In genomic region chr2:180125245-180125962, GRCh38 we compare ENCODE assay signal across 8 cellular contexts.
DNase-seq lines count a peak whose midpoint lies in the region; ATAC-seq and TF ChIP-seq lines count a peak whose summit lies in the region.

No MANE protein-coding gene starts in this region.

- peaks cover 3% of the 10 kb centered on the region for H3K4me1 Mint-ChIP-seq in activated CD4-positive, alpha-beta T cell treated with anti-CD3 and anti-CD28 coated beads, Interleukin-2, amount 10 ng/mL, durations not matched to agents 24 days and 14 days

- no peaks in the 10 kb centered on the region for H3K9me3 Mint-ChIP-seq in activated CD4-positive, alpha-beta T cell treated with anti-CD3 and anti-CD28 coated beads, Interleukin-2, amount 10 ng/mL, durations not matched to agents 24 days and 14 days

- H3K4me3 ChIP-seq in BJ (ENCODE audit: low read depth, low read length) (no peak overlapping the region), lower lobe of right lung (no peak overlapping the region)

- peaks cover 26% of the 10 kb centered on the region for H3K27me3 Mint-ChIP-seq in activated CD4-positive, alpha-beta T cell treated with anti-CD3 and anti-CD28 coated beads, Interleukin-2, amount 10 ng/mL, durations not matched to agents 24 days and 14 days

- peak; percentile 82 for DNase-seq in BJ (ENCODE audit: low read depth)
- DNase-seq in NCI-H460 (ENCODE audit: extremely low read depth, low read depth), result peak; percentile 89
- DNase-seq in activated CD4-positive, alpha-beta T cell treated with anti-CD3 and anti-CD28 coated beads, Interleukin-2, amount 10 ng/mL, durations not matched to agents 24 days and 14 days, result peak; percentile 72
- DNase-seq in effector CD4-positive, alpha-beta T cell, result peak; percentile 10
- peak; percentile 43 for DNase-seq in lower lobe of right lung
- peak; percentile 2 for DNase-seq in stimulated activated CD8-positive, alpha-beta memory T cell treated with anti-CD3 and anti-CD28 coated beads, Interleukin-15, amount 100 ng/mL, for 1 hour (ENCODE audit: low read depth)

- H3K36me3 ChIP-seq in BJ (ENCODE audit: control insufficient read depth, insufficient read depth, low read length), result no peaks in the 10 kb centered on the region
- H3K36me3 ChIP-seq in lower lobe of right lung, result no peaks in the 10 kb centered on the region

- POLR2A ChIA-PET in BJ (lab: Charles Lee), result no interaction called here

- H3K36me3 Mint-ChIP-seq in activated CD4-positive, alpha-beta T cell treated with anti-CD3 and anti-CD28 coated beads, Interleukin-2, amount 10 ng/mL, durations not matched to agents 24 days and 14 days (ENCODE audit: low read depth), result no peaks in the 10 kb centered on the region

- intact Hi-C loops in activated CD4-positive, alpha-beta T cell treated with anti-CD3 and anti-CD28 coated beads, Interleukin-2, amount 10 ng/mL, durations not matched to agents 24 days and 14 days (cut with micrococcal nuclease), result no loop called here
- intact Hi-C loops in lower lobe of right lung (cut with DNase I), result no loop called here

- CTCF ChIA-PET in BJ (lab: Yijun Ruan, JAX), result interaction anchor here (0.6 to 4.3 kb wide), 25 partner anchors 9 to 1617 kb away, joined by 3 to 23 read pairs (median 3); partner anchors contain the start of gene UBE2E3

- peak; percentile 61 for ATAC-seq in GM19043 (IDR thresholded peaks at IDR 0.05; ENCODE audit: low read depth, unreplicated experiment)
- peak; percentile 80 for ATAC-seq in HG03439 (IDR thresholded peaks at IDR 0.05; ENCODE audit: unreplicated experiment)
- ATAC-seq in lower lobe of right lung, result peak; percentile 85

- H3K4me3 Mint-ChIP-seq in activated CD4-positive, alpha-beta T cell treated with anti-CD3 and anti-CD28 coated beads, Interleukin-2, amount 10 ng/mL, durations not matched to agents 24 days and 14 days, result no peak overlapping the region

- H3K27me3 ChIP-seq in BJ (ENCODE audit: control insufficient read depth, insufficient read depth, low read length) (no peaks in the 10 kb centered on the region), lower lobe of right lung (ENCODE audit: low read depth) (no peaks in the 10 kb centered on the region)

- peak; percentile 77 for TF ChIP-seq CTCF in BJ (IDR thresholded peaks at IDR 0.05; ENCODE audit: insufficient read depth, low read depth, low read length)
- peak; percentile 38 for TF ChIP-seq CTCF in lower lobe of right lung (IDR thresholded peaks at IDR 0.05)

- no peak overlapping the region for H3K27ac ChIP-seq in lower lobe of right lung

- no peak overlapping the region for H3K27ac Mint-ChIP-seq in activated CD4-positive, alpha-beta T cell treated with anti-CD3 and anti-CD28 coated beads, Interleukin-2, amount 10 ng/mL, durations not matched to agents 24 days and 14 days

- H3K4me1 ChIP-seq in lower lobe of right lung, result no peaks in the 10 kb centered on the region

- H3K9me3 ChIP-seq in lower lobe of right lung, result no peaks in the 10 kb centered on the region

Comparison
In these comparisons a context has a peak if more than half of its experiments do, and no peak if none do; other contexts are left out.
1. DNase-seq: peak in every context shown above with its lines; median percentile 89 in NCI-H460; 82 in BJ; 72 in activated CD4-positive, alpha-beta T cell treated with anti-CD3 and anti-CD28 coated beads, Interleukin-2, amount 10 ng/mL, durations not matched to agents 24 days and 14 days; 43 in lower lobe of right lung; 10 in effector CD4-positive, alpha-beta T cell; 2 in stimulated activated CD8-positive, alpha-beta memory T cell treated with anti-CD3 and anti-CD28 coated beads, Interleukin-15, amount 100 ng/mL, for 1 hour.